In the genomic region with DNA sequence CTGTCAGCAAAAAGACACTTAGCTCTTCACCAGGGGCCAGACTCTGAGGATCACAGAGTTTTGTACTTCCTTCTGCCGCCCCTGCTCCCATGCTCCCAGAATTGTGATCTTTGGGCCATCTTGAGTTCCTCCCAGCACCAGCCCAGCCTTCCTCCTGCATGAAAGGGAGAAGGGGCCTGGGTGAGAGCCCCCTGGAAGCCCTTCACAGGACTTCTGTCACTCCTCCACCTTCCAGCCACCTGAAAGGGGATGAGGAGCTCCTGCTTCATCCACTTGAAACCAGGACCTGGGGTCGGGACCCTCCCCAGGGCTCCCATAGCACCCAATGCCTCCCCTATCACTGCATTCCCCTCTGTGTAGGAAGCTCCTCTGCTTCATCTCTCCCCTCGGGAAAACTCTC, we compare ENCODE assay signal across 19 cellular contexts.
DNase-seq lines count a peak whose midpoint lies in the region; ATAC-seq and TF ChIP-seq lines count a peak whose summit lies in the region.
"Had no signal": no experiment of that assay in that cellular context is flagged by ENCODE, and none has a peak within 500 bp of the region (broad histone marks: within the 10 kb centered on the region; RNA-seq: fewer than 3 reads in every experiment).

No MANE protein-coding gene starts in this region.

- H3K36me3 ChIP-seq in upper lobe of right lung: no peaks in the 10 kb centered on the region
- H3K36me3 ChIP-seq: BLaER1 had no signal

- DNase-seq in activated effector memory CD4-positive, alpha-beta T cell treated with anti-CD3 and anti-CD28 coated beads, Interleukin-2, amount 50 U/mL, for 16 hours: peak; percentile 50
- DNase-seq in activated effector memory CD4-positive, alpha-beta T cell treated with Interleukin-2 at 50 U/mL for 16 hours: no peak
- DNase-seq in mesenteric fat pad (ENCODE audit: low spot score) (peak; percentile 69), sciatic nerve (ENCODE audit: low spot score) (peak; percentile 6), upper lobe of right lung (peak; percentile 4), NCI-H1417 treated with DMSO at 0.1 percent for 48 hours (lab: John Stamatoyannopoulos, UW) (no peak)
- no peak for DNase-seq in activated CD4-positive, alpha-beta T cell treated with anti-CD3 and anti-CD28 coated beads, Interleukin-2, amount 50 U/mL, for 4 hours
- DNase-seq: CD4-positive, CD25-positive, alpha-beta regulatory T cell; CD8-positive, alpha-beta T cell; DMS153; DND-41; GM23248; H7; HCEC 1CT had no signal

- no peak overlapping the region for H3K27ac ChIP-seq in upper lobe of right lung
- H3K27ac ChIP-seq: 22Rv1, BLaER1, C4-2B, GM23248 had no signal

- no peak overlapping the region for H3K4me3 ChIP-seq in upper lobe of right lung
- H3K4me3 ChIP-seq: BLaER1, GM23248 had no signal

- H3K4me1 ChIP-seq in upper lobe of right lung: no peaks in the 10 kb centered on the region
- H3K4me1 ChIP-seq: BLaER1 had no signal

- TF ChIP-seq CTCF in upper lobe of right lung (IDR thresholded peaks at IDR 0.05): no peak

- ATAC-seq in sciatic nerve (no peak), upper lobe of right lung (no peak), GM19452 (IDR thresholded peaks at IDR 0.05; ENCODE audit: unreplicated experiment) (no peak)
- ATAC-seq: CD8-positive, alpha-beta T cell had no signal

- no peaks in the 10 kb centered on the region for H3K27me3 ChIP-seq in upper lobe of right lung
- H3K27me3 ChIP-seq: BLaER1 had no signal

- H3K9me3 ChIP-seq in upper lobe of right lung: no peaks in the 10 kb centered on the region
- H3K9me3 ChIP-seq: BLaER1, Caco-2 had no signal

- intact Hi-C loops in sciatic nerve (cut with DNase I): no loop called here
- intact Hi-C loops in upper lobe of right lung (cut with DNase I): no loop called here

Comparison
In these comparisons a context has a peak if more than half of its experiments do, and no peak if none do; other contexts are left out.
1. DNase-seq: peak in activated effector memory CD4-positive, alpha-beta T cell treated with anti-CD3 and anti-CD28 coated beads, Interleukin-2, amount 50 U/mL, for 16 hours (single experiment), mesenteric fat pad (single experiment), sciatic nerve (single experiment) and upper lobe of right lung (single experiment); none in activated effector memory CD4-positive, alpha-beta T cell treated with Interleukin-2 at 50 U/mL for 16 hours (single experiment), NCI-H1417 treated with DMSO at 0.1 percent for 48 hours (single experiment) and activated CD4-positive, alpha-beta T cell treated with anti-CD3 and anti-CD28 coated beads, Interleukin-2, amount 50 U/mL, for 4 hours (0 of 2).